ENCODE assay signal across 16 cellular contexts in genomic region chr4:125520258-125520990, GRCh38.
A peak's percentile ranks its signal among the peaks of the same experiment; 100 is the strongest.
DNase-seq lines count a peak whose midpoint lies in the region; TF ChIP-seq lines count a peak whose summit lies in the region.
"Had no signal": no experiment of that assay in that cellular context is flagged by ENCODE, and none has a peak within 500 bp of the region (broad histone marks: within the 10 kb centered on the region; RNA-seq: fewer than 3 reads in every experiment).

No MANE protein-coding gene starts in this region.

- H2AFZ ChIP-seq in hepatocyte (peak overlapping the region; percentile 14), smooth muscle cell (ENCODE audit: low read depth) (peak overlapping the region; percentile 26)

- no peaks in the 10 kb centered on the region for H3K79me2 ChIP-seq in hepatocyte
- no peaks in the 10 kb centered on the region for H3K79me2 ChIP-seq in smooth muscle cell (ENCODE audit: low read depth)

- H3K27ac ChIP-seq in hepatocyte (peak overlapping the region; percentile 42), smooth muscle cell (ENCODE audit: low read depth) (peak overlapping the region; percentile 29)
- H3K27ac ChIP-seq: BLaER1 treated with 17β-estradiol and CSF1 and Interleukin-3, amounts not matched to agents 10 nM and 100 nM; neutrophil had no signal

- H3K4me3 ChIP-seq in astrocyte of the spinal cord (ENCODE audit: low read depth, low read length): no peak overlapping the region
- no peak overlapping the region for H3K4me3 ChIP-seq in hepatocyte
- no peak overlapping the region for H3K4me3 ChIP-seq in smooth muscle cell
- H3K4me3 ChIP-seq: BLaER1 treated with 17β-estradiol and CSF1 and Interleukin-3, amounts not matched to agents 10 nM and 100 nM had no signal

- H3K27me3 ChIP-seq in hepatocyte (no peaks in the 10 kb centered on the region), smooth muscle cell (ENCODE audit: low read depth) (no peaks in the 10 kb centered on the region)
- H3K27me3 ChIP-seq: BLaER1 treated with 17β-estradiol and CSF1 and Interleukin-3, amounts not matched to agents 10 nM and 100 nM; neutrophil had no signal

- DNase-seq in HT-29 (ENCODE audit: low spot score) (peak; percentile 42), astrocyte of the spinal cord (ENCODE audit: low read depth, low spot score) (peak; percentile 43), hepatocyte (ENCODE audit: low spot score) (no peak), smooth muscle cell (lab: John Stamatoyannopoulos, UW; ENCODE audit: unreplicated experiment) (no peak), RKO (ENCODE audit: low spot score) (no peak), midbrain (lab: John Stamatoyannopoulos, UW) (no peak), HCEC 1CT (no peak)
- DNase-seq: activated CD4-positive, alpha-beta T cell treated with anti-CD3 and anti-CD28 coated beads, Interleukin-2, amount 50 U/mL, for 48 hours; activated naive CD8-positive, alpha-beta T cell treated with anti-CD3 and anti-CD28 coated beads for 36 hours; activated T-cell treated with anti-CD3 and anti-CD28 coated beads, Interleukin-2, amount 50 U/mL, for 24 hours; glutamatergic neuron; immature natural killer cell; NCI-H69; stimulated activated CD4-positive, alpha-beta T cell treated with anti-CD3 and anti-CD28 coated beads, Interleukin-4, amount 100 ng/mL, for 1 hour had no signal

- TF ChIP-seq CTCF in astrocyte of the spinal cord (IDR thresholded peaks at IDR 0.05; ENCODE audit: low read depth, low read length) (no peak), hepatocyte (IDR thresholded peaks at IDR 0.05; ENCODE audit: poor library complexity) (no peak), smooth muscle cell (IDR thresholded peaks at IDR 0.05; ENCODE audit: borderline replicate concordance, insufficient read depth, poor library complexity, severe bottlenecking) (no peak)

- H3K9me3 ChIP-seq in hepatocyte (ENCODE audit: low read depth) (no peaks in the 10 kb centered on the region), smooth muscle cell (replicated peaks; ENCODE audit: low read depth) (no peaks in the 10 kb centered on the region)
- H3K9me3 ChIP-seq: neutrophil had no signal

- H3K9ac ChIP-seq in smooth muscle cell (ENCODE audit: low read depth): no peak overlapping the region
- H3K9ac ChIP-seq: BLaER1 treated with 17β-estradiol and CSF1 and Interleukin-3, amounts not matched to agents 10 nM and 100 nM had no signal

- WGBS in hepatocyte (ENCODE audit: low lambda C conversion rate, missing lambda C conversion rate): 50% methylated on average over 5 of the region's 5 CpGs
- 21% methylated on average over 5 of the region's 5 CpGs for WGBS in smooth muscle cell (ENCODE audit: low lambda C conversion rate)

- in situ Hi-C loops in astrocyte of the spinal cord (cut with HindIII; ENCODE audit: low sequenced_read_pairs): no loop called here

- H3K9me2 ChIP-seq in hepatocyte (replicated peaks; ENCODE audit: insufficient read depth): no peaks in the 10 kb centered on the region

- H3F3A ChIP-seq in smooth muscle cell (ENCODE audit: low read depth): no peaks in the 10 kb centered on the region

- peak overlapping the region; percentile 4 for H3K4me2 ChIP-seq in hepatocyte
- peak overlapping the region; percentile 72 for H3K4me2 ChIP-seq in smooth muscle cell
- H3K4me2 ChIP-seq: BLaER1 treated with 17β-estradiol and CSF1 and Interleukin-3, amounts not matched to agents 10 nM and 100 nM had no signal

- H3K4me1 ChIP-seq in hepatocyte (ENCODE audit: insufficient read depth) (no peaks in the 10 kb centered on the region), smooth muscle cell (ENCODE audit: low read depth) (no peaks in the 10 kb centered on the region)
- H3K4me1 ChIP-seq: BLaER1 treated with 17β-estradiol and CSF1 and Interleukin-3, amounts not matched to agents 10 nM and 100 nM had no signal

- no peaks in the 10 kb centered on the region for H3K36me3 ChIP-seq in hepatocyte (replicated peaks; ENCODE audit: insufficient read depth, low read depth)
- no peaks in the 10 kb centered on the region for H3K36me3 ChIP-seq in smooth muscle cell (ENCODE audit: low read depth)
- H3K36me3 ChIP-seq: BLaER1 treated with 17β-estradiol and CSF1 and Interleukin-3, amounts not matched to agents 10 nM and 100 nM; neutrophil had no signal

- H4K20me1 ChIP-seq in hepatocyte (ENCODE audit: insufficient read depth, poor library complexity, severe bottlenecking) (no peaks in the 10 kb centered on the region), smooth muscle cell (ENCODE audit: low read depth) (no peaks in the 10 kb centered on the region)
- H4K20me1 ChIP-seq: BLaER1 treated with 17β-estradiol and CSF1 and Interleukin-3, amounts not matched to agents 10 nM and 100 nM had no signal

Comparison
In these comparisons a context has a peak if more than half of its experiments do, and no peak if none do; other contexts are left out.
1. DNase-seq: peak in HT-29 (single experiment) and astrocyte of the spinal cord (single experiment); none in hepatocyte (single experiment), smooth muscle cell (single experiment), RKO (single experiment), midbrain (single experiment) and HCEC 1CT (single experiment).